In genomic region chr9:33260372-33260771, GRCh38 we compare ENCODE assay signal across 1 cellular context.
A peak's percentile ranks its signal among the peaks of the same experiment; 100 is the strongest.
TF ChIP-seq lines count a peak whose summit lies in the region.

No MANE protein-coding gene starts in this region.

TF ChIP-seq in K562, 482 proteins besides CTCF, POLR2A, EP300 and RAD21 (continued from another document):
- no peak for TF ChIP-seq CREB1 (IDR thresholded peaks at IDR 0.05)
- TF ChIP-seq CREB1 (CRISPR knock-in tag; IDR thresholded peaks at IDR 0.05): no peak
- TF ChIP-seq KDM4B (IDR thresholded peaks at IDR 0.05; ENCODE audit: borderline replicate concordance in 2 of 2, low read depth in 1 of 2): no peak
- TF ChIP-seq ARID1B (IDR thresholded peaks at IDR 0.05): peak; percentile 23; the same call in 1 of the 2 replicates
- TF ChIP-seq ZNF384 (IDR thresholded peaks at IDR 0.05; ENCODE audit: low read depth, low read length): 0 out of 2 replicates have a peak, but pooled peaks have one; percentile 22
